ENCODE assay signal across 8 cellular contexts in the genomic region with DNA sequence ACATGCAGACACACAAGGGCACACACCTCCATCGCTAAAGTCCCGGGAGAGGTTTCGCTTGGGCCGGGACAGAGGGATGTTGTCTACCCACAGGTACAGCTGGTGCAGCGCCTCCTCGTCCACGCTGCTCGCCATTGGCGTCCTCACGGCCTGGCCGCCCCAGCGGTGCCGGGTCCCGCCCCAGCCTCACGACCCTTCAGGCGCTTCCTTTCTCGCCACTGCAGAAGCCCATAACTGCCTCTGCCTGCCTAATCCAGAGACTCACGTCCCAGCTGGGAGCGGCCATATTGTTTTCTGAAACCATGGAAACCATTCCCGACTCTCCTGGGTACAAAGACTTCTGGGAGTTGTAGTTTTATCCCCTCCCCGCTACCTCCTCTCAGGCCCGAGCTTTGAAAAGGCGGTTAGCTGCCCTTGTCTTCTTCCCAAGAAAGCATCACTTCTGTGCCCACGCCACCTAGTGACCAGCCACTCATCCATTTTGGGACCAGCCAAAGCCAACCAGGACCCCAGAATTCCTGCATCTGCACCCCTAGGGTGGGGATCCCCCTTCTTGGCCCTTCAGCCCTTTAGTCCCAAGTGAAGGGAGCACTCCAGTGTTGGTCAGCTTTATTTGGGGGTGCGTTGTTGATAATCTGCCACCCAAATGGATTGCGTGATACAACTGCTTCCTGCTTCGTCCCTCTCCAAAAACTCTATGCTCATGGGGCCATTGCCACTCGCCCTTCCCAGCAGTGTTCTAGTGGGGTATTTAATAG. TPM values are rescaled to one million over a fixed set of nuclear protein-coding genes. Genes with fewer than 3 reads are reported as not detected.
A peak's percentile ranks its signal among the peaks of the same experiment; 100 is the strongest.
DNase-seq lines count a peak whose midpoint lies in the region; ATAC-seq and TF ChIP-seq lines count a peak whose summit lies in the region.

A gene with protein sequence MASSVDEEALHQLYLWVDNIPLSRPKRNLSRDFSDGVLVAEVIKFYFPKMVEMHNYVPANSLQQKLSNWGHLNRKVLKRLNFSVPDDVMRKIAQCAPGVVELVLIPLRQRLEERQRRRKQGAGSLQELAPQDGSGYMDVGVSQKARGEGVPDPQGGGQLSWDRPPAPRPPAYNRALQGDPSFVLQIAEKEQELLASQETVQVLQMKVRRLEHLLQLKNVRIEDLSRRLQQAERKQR (minus strand): TSS at position 296 of the 758 bp plus-strand sequence. CDS start 161 bp downstream, at position 135.

- H3K4me3 Mint-ChIP-seq in CD14-positive monocyte: peak within 1 kb of the TSS; percentile 54 to 67
- H3K4me3 Mint-ChIP-seq in naive B cell: peak within 1 kb of the TSS; percentile 57 to 87 (median 72)

- intact Hi-C loops in CD14-positive monocyte (cut with micrococcal nuclease) (loop anchor here in 1 of 2 donors (10.0 kb wide), 1 partner anchor 63 kb away; a partner anchor contains a TSS), uterus (cut with DNase I; ENCODE audit: low total_unique reads) (no loop called here)

- DNase-seq in CD14-positive monocyte (ENCODE audit: low spot score): peak; percentile 72
- DNase-seq in HS-27A (ENCODE audit: low read depth): peak; percentile 91
- DNase-seq in NCI-H748 treated with DMSO at 0.1 percent for 48 hours (lab: John Stamatoyannopoulos, UW): peak; percentile 98
- DNase-seq in activated T-cell treated with anti-CD3 and anti-CD28 coated beads, Interleukin-2, amount 50 U/mL, for 48 hours: peak; percentile 60 to 62
- peak; percentile 95 for DNase-seq in fibroblast of peridontal ligament (ENCODE audit: extremely low read depth)
- DNase-seq in naive B cell: peak; percentile 47
- peak; percentile 74 to 90 for DNase-seq in uterus

- H3K9me3 Mint-ChIP-seq in CD14-positive monocyte: peaks cover 0 to 9% (median 3%) of the 10 kb centered on the region in 7 donors
- H3K9me3 Mint-ChIP-seq in naive B cell: no peaks in the 10 kb centered on the region

- no peaks in the 10 kb centered on the region for H3K36me3 ChIP-seq in uterus

- TF ChIP-seq CTCF in CD14-positive monocyte (IDR thresholded peaks at IDR 0.05) (no peak), uterus (IDR thresholded peaks at IDR 0.05) (peak; percentile 37 to 70 (median 49))

- H3K4me1 Mint-ChIP-seq in CD14-positive monocyte (peaks cover 61% of the 10 kb centered on the region), naive B cell (peaks cover 51 to 70% (median 61%) of the 10 kb centered on the region in 3 donors)

- peak within 1 kb of the TSS in 6 of 7 donors; percentile 17 to 87 (median 73) for H3K27ac Mint-ChIP-seq in CD14-positive monocyte
- H3K27ac Mint-ChIP-seq in naive B cell: peak within 1 kb of the TSS; percentile 21 to 74 (median 52)

- H3K27ac ChIP-seq in uterus: peak within 1 kb of the TSS; percentile 52 to 62

- H3K27me3 Mint-ChIP-seq in CD14-positive monocyte (ENCODE audit: low read depth in 3 of 3) (peaks cover 27 to 37% (median 28%) of the 10 kb centered on the region in 3 donors), naive B cell (peaks cover 0 to 8% (median 7%) of the 10 kb centered on the region in 3 donors)

- peak within 1 kb of the TSS in 1 of 2 donors; percentile 26 for H3K4me3 ChIP-seq in uterus

- H3K27me3 ChIP-seq in uterus: no peaks in the 10 kb centered on the region

- H3K9me3 ChIP-seq in uterus: no peaks in the 10 kb centered on the region

- ATAC-seq in GM19025 (IDR thresholded peaks at IDR 0.05; ENCODE audit: low read depth, unreplicated experiment): peak; percentile 54
- peak; percentile 32 to 45 for ATAC-seq in naive B cell (ENCODE audit: low read depth in 2 of 2)

- peak in 1 of 2 donors; percentile 14 for TF ChIP-seq POLR2A in uterus (IDR thresholded peaks at IDR 0.05)

- peaks cover 4 to 33% of the 10 kb centered on the region in 2 donors for H3K4me1 ChIP-seq in uterus

- H3K36me3 Mint-ChIP-seq in CD14-positive monocyte: peaks cover 9 to 17% of the 10 kb centered on the region in 2 donors
- H3K36me3 Mint-ChIP-seq in naive B cell: no peaks in the 10 kb centered on the region

RNA-seq across cellular contexts. Expression of the gene that starts here (rescaled TPM):
- not detected for polyA plus RNA-seq in CD14-positive monocyte
- polyA plus RNA-seq in naive B cell (ENCODE audit: low read depth in 6 of 6): not detected
- total RNA-seq in uterus: 1 to 10 TPM in 1 of 4 donors, under 1 TPM in 2, not detected in 1; 0.26 to 1.3 (median 0.37) TPM

Comparison
In these comparisons a context has a peak if more than half of its experiments do, and no peak if none do; other contexts are left out.
1. Peak in DNase-seq in CD14-positive monocyte; RNA of the gene not detected or under 1 TPM.
2. Peak in DNase-seq and ATAC-seq in naive B cell; RNA of the gene not detected or under 1 TPM.
3. DNase-seq: peak in every context shown above with its lines; median percentile 98 in NCI-H748 treated with DMSO at 0.1 percent for 48 hours; 95 in fibroblast of peridontal ligament; 91 in HS-27A; 82 in uterus; 72 in CD14-positive monocyte; 61 in activated T-cell treated with anti-CD3 and anti-CD28 coated beads, Interleukin-2, amount 50 U/mL, for 48 hours; 47 in naive B cell.